Comparison of ENCODE assay signal across 8 cellular contexts in the genomic region with DNA sequence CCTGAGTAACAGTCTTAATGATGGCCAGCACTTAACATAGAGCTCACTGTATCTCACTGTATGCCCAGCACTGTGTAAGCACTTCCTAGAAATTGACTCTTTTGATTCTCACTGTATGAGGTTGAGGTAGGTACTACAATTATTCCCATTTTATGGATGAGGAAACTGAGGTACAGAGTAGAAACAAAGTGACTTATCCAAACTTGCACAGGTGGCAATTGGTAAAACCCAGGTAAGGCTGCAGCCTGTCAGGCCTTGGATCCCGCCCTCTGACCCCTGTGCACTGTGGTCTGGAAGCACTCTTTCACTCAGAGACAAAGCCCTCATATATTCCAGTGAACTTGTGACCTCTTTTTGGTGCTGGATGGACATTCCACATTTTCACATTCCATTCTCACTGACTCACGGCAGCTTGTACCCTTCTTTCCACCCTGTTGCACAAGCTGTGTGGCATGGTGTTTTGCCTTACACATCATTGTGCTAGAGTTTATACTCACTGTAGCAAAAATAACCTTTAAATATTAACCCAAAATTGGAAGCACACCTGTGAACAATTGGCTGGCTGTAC. TPM values are rescaled to one million over a fixed set of nuclear protein-coding genes. Genes with fewer than 3 reads are reported as not detected.
A peak's percentile ranks its signal among the peaks of the same experiment; 100 is the strongest.
DNase-seq lines count a peak whose midpoint lies in the region; ATAC-seq and TF ChIP-seq lines count a peak whose summit lies in the region.

No MANE protein-coding gene starts in this region.

- no peak for TF ChIP-seq CTCF in HFF-Myc (IDR thresholded peaks at IDR 0.05; ENCODE audit: low read depth, low read length, missing control alignments)
- TF ChIP-seq CTCF in endothelial cell (IDR thresholded peaks at IDR 0.05; ENCODE audit: unreplicated experiment): no peak
- no peak for TF ChIP-seq CTCF in GM10266 (IDR thresholded peaks at IDR 0.05; ENCODE audit: control insufficient read depth, insufficient read depth, low read depth, missing control alignments)
- no peak for TF ChIP-seq CTCF in activated CD8-positive, alpha-beta T cell treated with anti-CD3 and anti-CD28 coated beads for 36 hours (IDR thresholded peaks at IDR 0.05)

- no peak overlapping the region for H3K27ac Mint-ChIP-seq in endothelial cell (ENCODE audit: unreplicated experiment)
- no peak overlapping the region for H3K27ac Mint-ChIP-seq in activated CD8-positive, alpha-beta T cell treated with anti-CD3 and anti-CD28 coated beads for 36 hours

- POLR2A ChIA-PET in activated CD8-positive, alpha-beta T cell treated with anti-CD3 and anti-CD28 coated beads for 36 hours (lab: Charles Lee): no interaction called here

- no peaks in the 10 kb centered on the region for H3K27me3 Mint-ChIP-seq in endothelial cell (ENCODE audit: unreplicated experiment)
- no peaks in the 10 kb centered on the region for H3K27me3 Mint-ChIP-seq in activated CD8-positive, alpha-beta T cell treated with anti-CD3 and anti-CD28 coated beads for 36 hours

- no peaks in the 10 kb centered on the region for H3K4me1 Mint-ChIP-seq in endothelial cell (ENCODE audit: unreplicated experiment)
- no peaks in the 10 kb centered on the region for H3K4me1 Mint-ChIP-seq in activated CD8-positive, alpha-beta T cell treated with anti-CD3 and anti-CD28 coated beads for 36 hours (ENCODE audit: low read depth)

- DNase-seq in HFF-Myc (ENCODE audit: extremely low read depth, low read depth) (peak; percentile 62), amniotic stem cell (lab: John Stamatoyannopoulos, UW) (peak; percentile 20), iPS-NIHi11 (ENCODE audit: low spot score) (peak; percentile 39), smooth muscle cell of the brain vasculature (ENCODE audit: low read depth, low spot score) (peak; percentile 28), endothelial cell (ENCODE audit: low spot score) (no peak), GM10266 (ENCODE audit: extremely low spot score) (no peak)
- DNase-seq in activated CD8-positive, alpha-beta memory T cell treated with anti-CD3 and anti-CD28 coated beads, Interleukin-2, amount 50 U/mL, for 4 hours: no peak
- DNase-seq in activated CD8-positive, alpha-beta T cell treated with anti-CD3 and anti-CD28 coated beads for 36 hours: no peak

- peaks cover 7% of the 10 kb centered on the region for H3K36me3 Mint-ChIP-seq in endothelial cell (ENCODE audit: low read depth, unreplicated experiment)
- no peaks in the 10 kb centered on the region for H3K36me3 Mint-ChIP-seq in activated CD8-positive, alpha-beta T cell treated with anti-CD3 and anti-CD28 coated beads for 36 hours (ENCODE audit: low read depth)

- peaks cover 7% of the 10 kb centered on the region for H3K9me3 Mint-ChIP-seq in endothelial cell (ENCODE audit: unreplicated experiment)
- peaks cover 10% of the 10 kb centered on the region for H3K9me3 Mint-ChIP-seq in activated CD8-positive, alpha-beta T cell treated with anti-CD3 and anti-CD28 coated beads for 36 hours

- CTCF ChIA-PET in activated CD8-positive, alpha-beta T cell treated with anti-CD3 and anti-CD28 coated beads for 36 hours (lab: Charles Lee): no interaction called here

- no peak overlapping the region for H3K4me3 Mint-ChIP-seq in endothelial cell (ENCODE audit: unreplicated experiment)
- H3K4me3 Mint-ChIP-seq in activated CD8-positive, alpha-beta T cell treated with anti-CD3 and anti-CD28 coated beads for 36 hours: no peak overlapping the region

- intact Hi-C loops in activated CD8-positive, alpha-beta T cell treated with anti-CD3 and anti-CD28 coated beads for 36 hours (cut with micrococcal nuclease): no loop called here

- no peak overlapping the region for H3K4me3 ChIP-seq in HFF-Myc (replicated peaks; ENCODE audit: low read depth, low read length)

- no peak for ATAC-seq in activated CD8-positive, alpha-beta T cell treated with anti-CD3 and anti-CD28 coated beads for 36 hours

RNA-seq across cellular contexts. Expression of gene ANKRD55, which starts 21.7 kb away (rescaled TPM):
- not detected for total RNA-seq in endothelial cell (ENCODE audit: unreplicated experiment)
- not detected for total RNA-seq in activated CD8-positive, alpha-beta T cell treated with anti-CD3 and anti-CD28 coated beads for 36 hours

Comparison
In these comparisons a context has a peak if more than half of its experiments do, and no peak if none do; other contexts are left out.
1. DNase-seq: peak in HFF-Myc (single experiment), amniotic stem cell (single experiment), iPS-NIHi11 (single experiment) and smooth muscle cell of the brain vasculature (single experiment); none in activated CD8-positive, alpha-beta memory T cell treated with anti-CD3 and anti-CD28 coated beads, Interleukin-2, amount 50 U/mL, for 4 hours (single experiment), endothelial cell (single experiment), GM10266 (single experiment) and activated CD8-positive, alpha-beta T cell treated with anti-CD3 and anti-CD28 coated beads for 36 hours (single experiment).